Comparison of ENCODE assay signal across 1 cellular context in the genomic region with DNA sequence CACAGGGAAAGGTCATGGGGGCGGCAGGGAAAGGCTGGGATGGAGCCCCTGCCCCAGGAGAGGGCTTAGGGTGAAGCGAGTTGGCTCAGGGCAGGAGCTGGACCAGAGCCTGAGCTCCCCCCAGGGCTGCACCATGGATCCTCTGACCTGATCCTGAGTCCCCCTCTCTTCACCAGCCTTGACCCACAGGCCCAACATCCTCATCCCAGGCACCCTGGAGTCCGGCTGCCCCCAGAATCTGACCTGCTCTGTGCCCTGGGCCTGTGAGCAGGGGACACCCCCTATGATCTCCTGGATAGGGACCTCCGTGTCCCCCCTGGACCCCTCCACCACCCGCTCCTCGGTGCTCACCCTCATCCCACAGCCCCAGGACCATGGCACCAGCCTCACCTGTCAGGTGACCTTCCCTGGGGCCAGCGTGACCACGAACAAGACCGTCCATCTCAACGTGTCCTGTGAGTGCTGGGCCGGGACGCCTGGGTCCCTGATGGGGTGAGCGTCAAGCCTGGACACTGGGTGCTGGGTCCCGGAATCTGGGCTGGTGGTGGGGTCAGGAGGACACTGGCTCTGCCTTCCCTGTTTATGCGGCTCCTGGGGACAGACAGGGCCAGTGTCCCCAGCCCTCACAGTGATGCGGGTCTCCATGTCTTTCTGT.
TF ChIP-seq lines count a peak whose summit lies in the region.

No MANE protein-coding gene starts in this region.

TF ChIP-seq in SK-N-SH treated with all-trans-retinoic acid at 6 μM for 48 hours, 23 proteins besides CTCF, POLR2A, EP300 and RAD21:
- TF ChIP-seq CSRNP3 (CRISPR knock-in tag; IDR thresholded peaks at IDR 0.05) (no peak), ZC3H10 (CRISPR knock-in tag; IDR thresholded peaks at IDR 0.05) (no peak)
